20 cellular contexts compared by ENCODE assay signal in the genomic region with DNA sequence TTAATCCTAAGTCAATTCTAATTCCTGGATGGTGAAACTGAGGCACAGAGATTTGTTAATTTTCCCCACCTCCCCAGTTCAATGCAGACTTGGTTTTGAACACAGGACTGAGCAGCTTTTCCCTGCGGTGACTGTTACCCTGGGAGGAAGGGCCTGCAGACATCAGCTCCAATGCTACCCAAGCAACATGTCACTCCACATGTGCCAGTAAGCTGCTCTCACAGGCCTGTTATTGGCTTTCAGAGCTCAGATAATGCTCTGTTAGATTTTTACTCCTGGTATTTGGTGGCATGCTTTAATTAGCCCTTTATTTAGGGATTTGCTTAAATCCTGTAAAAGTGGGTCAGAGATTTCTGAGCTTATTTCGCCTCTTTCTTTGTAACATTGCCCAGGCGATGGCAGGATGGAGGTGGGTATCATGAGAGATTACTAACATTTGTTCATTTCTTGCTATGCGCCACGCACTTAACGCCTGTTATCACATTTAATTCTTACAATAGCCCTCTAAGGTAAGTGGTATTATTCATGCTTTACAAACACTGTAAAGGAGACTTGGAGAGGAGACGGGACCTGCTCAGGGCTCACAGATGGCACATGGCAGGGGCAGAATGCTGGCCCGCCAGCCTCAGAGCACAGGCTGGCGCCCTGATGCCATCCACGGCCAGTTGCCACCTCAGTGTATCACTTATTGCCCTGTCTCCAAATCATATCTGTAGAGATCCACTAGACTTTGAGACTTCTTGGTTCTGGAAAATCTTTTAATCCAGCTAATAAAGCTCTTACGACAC.
"Had no signal": no experiment of that assay in that cellular context is flagged by ENCODE, and none has a peak within 500 bp of the region (broad histone marks: within the 10 kb centered on the region; RNA-seq: fewer than 3 reads in every experiment).

No MANE protein-coding gene starts in this region.

- H3K4me3 Mint-ChIP-seq: activated CD4-positive, alpha-beta memory T cell treated with anti-CD3 and anti-CD28 coated beads for 36 hours; activated naive CD8-positive, alpha-beta T cell treated with anti-CD3 and anti-CD28 coated beads for 36 hours; endodermal cell; natural killer cell; stimulated activated naive B cell treated with anti-CD40 and anti-IgM and Interleukin-4, amounts not matched to agents 10 μg/mL and 1 μg/mL and 100 μg/mL, for 72 hours; T-helper 1 cell treated with Interleukin-12 subunit alpha and Interleukin-12 subunit beta and Interleukin-4 antibody, amounts not matched to agents 30 μg/mL and 1 μg/mL, for 36 hours; type B pancreatic cell had no signal

- H3K27me3 Mint-ChIP-seq: activated CD4-positive, alpha-beta memory T cell treated with anti-CD3 and anti-CD28 coated beads for 36 hours; activated naive CD8-positive, alpha-beta T cell treated with anti-CD3 and anti-CD28 coated beads for 36 hours; stimulated activated naive B cell treated with anti-CD40 and anti-IgM and Interleukin-4, amounts not matched to agents 10 μg/mL and 1 μg/mL and 100 μg/mL, for 72 hours; type B pancreatic cell had no signal

- H3K9me3 Mint-ChIP-seq: activated CD4-positive, alpha-beta memory T cell treated with anti-CD3 and anti-CD28 coated beads for 36 hours; activated naive CD8-positive, alpha-beta T cell treated with anti-CD3 and anti-CD28 coated beads for 36 hours; natural killer cell; stimulated activated naive B cell treated with anti-CD40 and anti-IgM and Interleukin-4, amounts not matched to agents 10 μg/mL and 1 μg/mL and 100 μg/mL, for 72 hours; T-helper 1 cell treated with Interleukin-12 subunit alpha and Interleukin-12 subunit beta and Interleukin-4 antibody, amounts not matched to agents 30 μg/mL and 1 μg/mL, for 36 hours had no signal

- H3K4me1 ChIP-seq: heart left ventricle, right lobe of liver had no signal

- H3K27ac ChIP-seq: coronary artery, heart left ventricle, right lobe of liver, testis had no signal

- H3K9me3 ChIP-seq: heart left ventricle, right lobe of liver, testis had no signal

- H3K27me3 ChIP-seq: heart left ventricle, right lobe of liver, testis had no signal

- H3K27ac Mint-ChIP-seq: activated CD4-positive, alpha-beta memory T cell treated with anti-CD3 and anti-CD28 coated beads for 36 hours; activated naive CD8-positive, alpha-beta T cell treated with anti-CD3 and anti-CD28 coated beads for 36 hours; endodermal cell; natural killer cell; stimulated activated naive B cell treated with anti-CD40 and anti-IgM and Interleukin-4, amounts not matched to agents 10 μg/mL and 1 μg/mL and 100 μg/mL, for 72 hours; T-helper 1 cell treated with Interleukin-12 subunit alpha and Interleukin-12 subunit beta and Interleukin-4 antibody, amounts not matched to agents 30 μg/mL and 1 μg/mL, for 36 hours; type B pancreatic cell had no signal

- ATAC-seq: heart left ventricle; natural killer cell; right lobe of liver; stimulated activated naive B cell treated with anti-CD40 and anti-IgM and Interleukin-4, amounts not matched to agents 10 μg/mL and 1 μg/mL and 100 μg/mL, for 72 hours had no signal

- H3K4me1 Mint-ChIP-seq: activated naive CD8-positive, alpha-beta T cell treated with anti-CD3 and anti-CD28 coated beads for 36 hours; natural killer cell; stimulated activated naive B cell treated with anti-CD40 and anti-IgM and Interleukin-4, amounts not matched to agents 10 μg/mL and 1 μg/mL and 100 μg/mL, for 72 hours had no signal

- H3K36me3 Mint-ChIP-seq: natural killer cell; stimulated activated naive B cell treated with anti-CD40 and anti-IgM and Interleukin-4, amounts not matched to agents 10 μg/mL and 1 μg/mL and 100 μg/mL, for 72 hours had no signal

- H3K4me3 ChIP-seq: coronary artery, heart left ventricle, right lobe of liver, testis had no signal

- DNase-seq: activated CD4-positive, alpha-beta memory T cell treated with anti-CD3 and anti-CD28 coated beads for 36 hours; activated CD4-positive, alpha-beta T cell treated with anti-CD3 and anti-CD28 coated beads for 48 hours; activated CD4-positive, CD25-positive, alpha-beta regulatory T cell; activated gamma-delta T cell; activated naive CD8-positive, alpha-beta T cell treated with anti-CD3 and anti-CD28 coated beads for 36 hours; cerebellar nuclear complex; endodermal cell; heart left ventricle; midbrain; natural killer cell; nucleus accumbens; right lobe of liver; small intestine; stimulated activated CD4-positive, alpha-beta T cell treated with anti-CD3 and anti-CD28 coated beads, Interleukin-2, amount 100 ng/mL, for 24 hours; stimulated activated naive B cell treated with anti-CD40 and anti-IgM and Interleukin-4, amounts not matched to agents 10 μg/mL and 1 μg/mL and 100 μg/mL, for 72 hours; T1000; testis had no signal
